Comparison of ENCODE assay signal across 16 cellular contexts in the genomic region with DNA sequence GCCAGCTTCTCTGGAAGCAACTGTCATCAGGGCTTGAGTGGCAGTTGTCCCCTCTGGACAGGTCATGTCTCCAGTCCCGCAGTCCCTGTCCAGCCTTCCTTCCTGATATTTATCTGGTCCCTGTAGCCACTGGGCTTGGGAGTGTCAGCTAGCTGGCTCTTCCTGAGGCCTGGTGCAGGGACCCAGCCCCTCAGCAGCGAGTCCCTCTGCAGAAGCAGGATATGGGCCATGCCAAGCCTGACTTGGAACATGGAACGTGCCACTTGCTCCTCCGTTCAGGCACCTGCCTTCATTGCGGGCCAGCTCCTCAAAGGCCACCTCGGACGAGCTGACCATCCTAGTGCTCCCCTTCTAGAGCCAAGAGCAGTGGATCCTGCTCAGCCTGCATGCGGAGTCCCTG.
"Had no signal": no experiment of that assay in that cellular context is flagged by ENCODE, and none has a peak within 500 bp of the region (broad histone marks: within the 10 kb centered on the region; RNA-seq: fewer than 3 reads in every experiment).

No MANE protein-coding gene starts in this region.

- H3K36me3 ChIP-seq: MG63, SJCRH30 had no signal

- H3K4me1 ChIP-seq: SJCRH30 had no signal

- H3K27ac ChIP-seq: SJCRH30 had no signal

- DNase-seq: Karpas-422, KG1, MG63, NCI-H1092, NCI-H1105 treated with DMSO at 0.1 percent for 48 hours, NCI-H1417 treated with DMSO at 0.1 percent for 48 hours, NCI-H146, NCI-H1930, NCI-H2081, NCI-H2107, NCI-H2227 treated with DMSO at 0.1 percent for 48 hours, NCI-H524 treated with DMSO at 0.1 percent for 48 hours, NCI-H774, PC-3, SJCRH30 had no signal

- H3K4me3 ChIP-seq: MG63, SJCRH30 had no signal

- H3K27me3 ChIP-seq: MG63, SJCRH30 had no signal

- H3K9me3 ChIP-seq: MG63, SJCRH30 had no signal

- ATAC-seq: PC-3, Right ventricle myocardium inferior had no signal
